8 cellular contexts compared by ENCODE assay signal in genomic region chr3:38651153-38651789, GRCh38. TPM values are rescaled to one million over a fixed set of nuclear protein-coding genes. Genes with fewer than 3 reads are reported as not detected.
DNase-seq lines count a peak whose midpoint lies in the region; ATAC-seq, FAIRE-seq and TF ChIP-seq lines count a peak whose summit lies in the region.

No MANE protein-coding gene starts in this region.

- H3K4me3 Mint-ChIP-seq in chondrocyte (ENCODE audit: unreplicated experiment): no peak overlapping the region

- TF ChIP-seq POLR2A in HepG2 (IDR thresholded peaks at IDR 0.05; ENCODE audit: insufficient read depth in 1 of 2, low read depth in 2 of 2, low read length in 2 of 2): no peak

- in situ Hi-C loops in HepG2 (cut with HindIII; ENCODE audit: extremely low pct_ligation_motif_present, low pct_unique_long_range_greater_than_20kb): no loop called here

- H3K27ac ChIP-seq in HepG2 (ENCODE audit: extremely low read length, insufficient read depth, low read length): no peak overlapping the region

- H3K36me3 ChIP-seq in HepG2 (replicated peaks in 1 of 2; ENCODE audit: control insufficient read depth in 1 of 2, insufficient read depth in 2 of 2, low read length in 2 of 2): no peaks in the 10 kb centered on the region

- no peak overlapping the region for H2AFZ ChIP-seq in HepG2 (ENCODE audit: low read length)

- DNase-seq in NCI-H2029 (lab: John Stamatoyannopoulos, UW): peak; percentile 35
- DNase-seq in activated CD4-positive, alpha-beta T cell treated with anti-CD3 and anti-CD28 coated beads for 1 hour: peak; percentile 53
- no peak for DNase-seq in chondrocyte (ENCODE audit: low spot score)
- peak; percentile 45 for DNase-seq in HepG2 (ENCODE audit: low spot score)
- peak; percentile 55 to 57 (median 56) for DNase-seq in stimulated activated CD4-positive, alpha-beta T cell treated with anti-CD3 and anti-CD28 coated beads, TNF-alpha, amount 100 ng/mL, for 48 hours (ENCODE audit: low read depth in 3 of 3)
- no peak for DNase-seq in NK-92 (lab: John Stamatoyannopoulos, UW; ENCODE audit: unreplicated experiment)

- peak; percentile 54; the same call in 1 of the 2 replicates for TF ChIP-seq RAD21 in HepG2 (CRISPR knock-in tag; IDR thresholded peaks at IDR 0.05)

- H3K27me3 Mint-ChIP-seq in chondrocyte (ENCODE audit: low read depth): peaks cover 32% of the 10 kb centered on the region

- H3K27ac Mint-ChIP-seq in chondrocyte (ENCODE audit: unreplicated experiment): no peak overlapping the region

- H3K4me1 ChIP-seq in HepG2 (ENCODE audit: insufficient read depth, low read length): peaks cover 13% of the 10 kb centered on the region

- 47% methylated on average over 14 of the region's 19 CpGs for WGBS in HepG2 (ENCODE audit: low lambda C conversion rate)

- no peaks in the 10 kb centered on the region for H3K79me2 ChIP-seq in HepG2 (ENCODE audit: insufficient read depth, low read length)

- TF ChIP-seq EP300 in HepG2 (IDR thresholded peaks at IDR 0.05; ENCODE audit: low read depth in 2 of 2, low read length in 2 of 2): no peak
- TF ChIP-seq EP300 in HepG2 (CRISPR knock-in tag; IDR thresholded peaks at IDR 0.05; ENCODE audit: borderline replicate concordance): no peak

- H3K9me3 ChIP-seq in HepG2 (ENCODE audit: low read length): no peaks in the 10 kb centered on the region

- H3K9ac ChIP-seq in HepG2 (ENCODE audit: insufficient read depth, low read depth, low read length): no peak overlapping the region

- no TSS peak for BruUV-seq in HepG2 (replicated peaks; lab: Mats Ljungman, UMichigan)

- H3K4me3 ChIP-seq in HepG2 (replicated peaks in 1 of 3; ENCODE audit: insufficient read depth in 1 of 3, low read depth in 2 of 3, low read length in 3 of 3): no peak overlapping the region

- CTCF ChIA-PET in HepG2 (lab: Yijun Ruan, JAX; ENCODE audit: low intra/inter-chr PET ratio, low total read pairs): interaction anchor here (2.0 kb wide), 1 partner anchor 130 kb away, joined by 15 read pairs; no protein-coding TSS in a partner anchor

- H4K20me1 ChIP-seq in HepG2 (ENCODE audit: insufficient read depth, low read length): no peaks in the 10 kb centered on the region

- H3K4me2 ChIP-seq in HepG2 (ENCODE audit: low read depth, low read length): no peak overlapping the region

- POLR2A ChIA-PET in HepG2 (lab: Yijun Ruan, JAX): no interaction called here

- H3K27me3 ChIP-seq in HepG2 (ENCODE audit: control insufficient read depth in 1 of 2, insufficient read depth in 2 of 2, low read length in 2 of 2): peaks cover 2 to 39% of the 10 kb centered on the region in 2 experiments

- peaks cover 4% of the 10 kb centered on the region for H3K9me3 Mint-ChIP-seq in chondrocyte (ENCODE audit: low read depth)

- TF ChIP-seq CTCF in GM12874 (IDR thresholded peaks at IDR 0.05; ENCODE audit: insufficient read depth, low read depth, low read length): peak; percentile 100
- TF ChIP-seq CTCF in chondrocyte (IDR thresholded peaks at IDR 0.05): peak; percentile 88
- peak; percentile 91 for TF ChIP-seq CTCF in HepG2 (CRISPR knock-in tag; IDR thresholded peaks at IDR 0.05)

- FAIRE-seq in HepG2 (lab: Jason Lieb, UNC): peak; percentile 86

- ATAC-seq in HG02588 (IDR thresholded peaks at IDR 0.05; ENCODE audit: unreplicated experiment) (peak; percentile 58), HepG2 (peak; percentile 71)

- H3K36me3 Mint-ChIP-seq in chondrocyte (ENCODE audit: low read depth): peaks cover 2% of the 10 kb centered on the region

- peaks cover 5% of the 10 kb centered on the region for H3K4me1 Mint-ChIP-seq in chondrocyte (ENCODE audit: low read depth)

- intact Hi-C loops in HepG2 (cut with micrococcal nuclease; ENCODE audit: unreplicated experiment): loop anchor here (1.0 to 10.0 kb wide), 2 partner anchors 130 to 1156 kb away; no protein-coding TSS in a partner anchor

TF ChIP-seq in HepG2, 621 proteins besides CTCF, POLR2A, EP300 and RAD21 (continues in another document):
- TF ChIP-seq BHLHE40 (IDR thresholded peaks at IDR 0.05; ENCODE audit: low read length) (peak; percentile 80), STAT5B (CRISPR knock-in tag; IDR thresholded peaks at IDR 0.05) (no peak), POLR2AphosphoS5 (IDR thresholded peaks at IDR 0.05; ENCODE audit: low read depth, low read length) (no peak), TERF1 (CRISPR knock-in tag; IDR thresholded peaks at IDR 0.05) (no peak), GTF2F1 (IDR thresholded peaks at IDR 0.05; ENCODE audit: low read length) (no peak), MATR3 (CRISPR knock-in tag; IDR thresholded peaks at IDR 0.05) (no peak), ZNF543 (CRISPR knock-in tag; IDR thresholded peaks at IDR 0.05) (no peak), PLSCR1 (CRISPR knock-in tag; IDR thresholded peaks at IDR 0.05; ENCODE audit: borderline replicate concordance) (no peak), REPIN1 (CRISPR knock-in tag; IDR thresholded peaks at IDR 0.05; ENCODE audit: borderline replicate concordance, low read depth) (peak; percentile 39; the same call in 1 of the 2 replicates), ZNF232 (CRISPR knock-in tag; IDR thresholded peaks at IDR 0.05; ENCODE audit: borderline replicate concordance) (no peak), MED8 (CRISPR knock-in tag; IDR thresholded peaks at IDR 0.05; ENCODE audit: insufficient replicate concordance) (no peak), NR2F1 (CRISPR knock-in tag; IDR thresholded peaks at IDR 0.05) (no peak), ZNF124 (CRISPR knock-in tag; IDR thresholded peaks at IDR 0.05) (peak; percentile 71; the same call in 1 of the 2 replicates), ZBTB1 (CRISPR knock-in tag; IDR thresholded peaks at IDR 0.05; ENCODE audit: borderline replicate concordance) (no peak), SALL1 (CRISPR knock-in tag; IDR thresholded peaks at IDR 0.05) (peak; percentile 57; the same call in 1 of the 2 replicates), IKZF4 (CRISPR knock-in tag; IDR thresholded peaks at IDR 0.05; ENCODE audit: borderline replicate concordance, low read depth, not compliant biosample characterization) (peak; percentile 58), CAMTA2 (CRISPR knock-in tag; IDR thresholded peaks at IDR 0.05; ENCODE audit: borderline replicate concordance) (no peak), ZNF790 (CRISPR knock-in tag; IDR thresholded peaks at IDR 0.05; ENCODE audit: borderline replicate concordance) (no peak), ZSCAN31 (CRISPR knock-in tag; IDR thresholded peaks at IDR 0.05; ENCODE audit: low read depth) (no peak), FOSL2 (CRISPR knock-in tag; IDR thresholded peaks at IDR 0.05) (no peak)
- TF ChIP-seq, protein P1, sequence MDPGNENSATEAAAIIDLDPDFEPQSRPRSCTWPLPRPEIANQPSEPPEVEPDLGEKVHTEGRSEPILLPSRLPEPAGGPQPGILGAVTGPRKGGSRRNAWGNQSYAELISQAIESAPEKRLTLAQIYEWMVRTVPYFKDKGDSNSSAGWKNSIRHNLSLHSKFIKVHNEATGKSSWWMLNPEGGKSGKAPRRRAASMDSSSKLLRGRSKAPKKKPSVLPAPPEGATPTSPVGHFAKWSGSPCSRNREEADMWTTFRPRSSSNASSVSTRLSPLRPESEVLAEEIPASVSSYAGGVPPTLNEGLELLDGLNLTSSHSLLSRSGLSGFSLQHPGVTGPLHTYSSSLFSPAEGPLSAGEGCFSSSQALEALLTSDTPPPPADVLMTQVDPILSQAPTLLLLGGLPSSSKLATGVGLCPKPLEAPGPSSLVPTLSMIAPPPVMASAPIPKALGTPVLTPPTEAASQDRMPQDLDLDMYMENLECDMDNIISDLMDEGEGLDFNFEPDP (CRISPR knock-in tag; conservative IDR thresholded peaks at IDR 0.05): no peak

RNA-seq across cellular contexts. Expression of gene SCN5A, which starts 1.8 kb away (rescaled TPM):
- total RNA-seq in chondrocyte: 0.21 to 0.25 TPM (median 0.24 TPM) in 3 replicates
- not detected in 2 replicates for total RNA-seq in HepG2 (2016; rRNA removed; fragmentation: Illumina TruSeq; extraction: Trizol)
- not detected in 2 replicates for total RNA-seq in HepG2 (2016; cell fraction: cytosol; rRNA removed; fragmentation: Illumina TruSeq; extraction: Trizol; ENCODE audit: low read depth)
- total RNA-seq in HepG2 (2016; cell fraction: insoluble cytoplasmic fraction; rRNA removed; fragmentation: Illumina TruSeq; extraction: Trizol): not detected in 2 replicates
- total RNA-seq in HepG2 (2016; cell fraction: membrane; rRNA removed; fragmentation: Illumina TruSeq; extraction: Trizol): not detected in 2 replicates
- total RNA-seq in HepG2 (2016; cell fraction: nucleus; rRNA removed; fragmentation: Illumina TruSeq; extraction: Trizol): not detected in 2 replicates
- polyA plus RNA-seq in HepG2 (2011; rRNA removed): 0.07 and 0.22 TPM in 2 replicates
- 0.06 and 0.07 TPM in 2 replicates for polyA plus RNA-seq in HepG2 (2011; cell fraction: cytosol; rRNA removed)
- 0.09 and 0.10 TPM in 2 replicates for polyA plus RNA-seq in HepG2 (2011; cell fraction: nucleus; rRNA removed)
- polyA plus RNA-seq in HepG2 (2012): 0.07 and 0.08 TPM in 2 replicates
- not detected in 2 replicates for polyA plus RNA-seq in HepG2 (2016; cell fraction: cytosol; fragmentation: Illumina TruSeq; extraction: Trizol; ENCODE audit: low read depth)
- not detected in 2 replicates for polyA plus RNA-seq in HepG2 (2016; cell fraction: insoluble cytoplasmic fraction; fragmentation: Illumina TruSeq; extraction: Trizol; ENCODE audit: low read depth)
- not detected in 2 replicates for polyA plus RNA-seq in HepG2 (2016; cell fraction: membrane; fragmentation: Illumina TruSeq; extraction: Trizol; ENCODE audit: low read depth)
- not detected in 2 replicates for polyA plus RNA-seq in HepG2 (2016; cell fraction: nucleus; fragmentation: Illumina TruSeq; extraction: Trizol; ENCODE audit: insufficient read depth, low read depth)
- 0.07 and 1.0 TPM in 2 replicates for polyA minus RNA-seq in HepG2 (2011; rRNA and poly(A)+ RNA removed; ENCODE audit: low replicate concordance)
- polyA minus RNA-seq in HepG2 (2011; cell fraction: cytosol; rRNA and poly(A)+ RNA removed): not detected in 2 replicates
- polyA minus RNA-seq in HepG2 (2011; cell fraction: nucleus; rRNA and poly(A)+ RNA removed): not detected in 2 replicates

Comparison
In these comparisons a context has a peak if more than half of its experiments do, and no peak if none do; other contexts are left out.
1. DNase-seq: peak in NCI-H2029 (single experiment), activated CD4-positive, alpha-beta T cell treated with anti-CD3 and anti-CD28 coated beads for 1 hour (single experiment), HepG2 (single experiment) and stimulated activated CD4-positive, alpha-beta T cell treated with anti-CD3 and anti-CD28 coated beads, TNF-alpha, amount 100 ng/mL, for 48 hours (3 of 3); none in chondrocyte (single experiment) and NK-92 (single experiment).
2. Peak in every context shown above with its lines, with median percentiles within 50 percentile points of each other: CTCF ChIP-seq.